Comparison of ENCODE assay signal across 30 cellular contexts in genomic region chr6:82691997-82692396, GRCh38.
"Had no signal": no experiment of that assay in that cellular context is flagged by ENCODE, and none has a peak within 500 bp of the region (broad histone marks: within the 10 kb centered on the region; RNA-seq: fewer than 3 reads in every experiment).

No MANE protein-coding gene starts in this region.

- H3K27me3 ChIP-seq: brain microvascular endothelial cell had no signal

- H3K9me3 Mint-ChIP-seq: activated B cell treated with CpG ODN at 0.5 μM for 24 hours; activated CD4-positive, alpha-beta memory T cell treated with anti-CD3 and anti-CD28 coated beads for 36 hours; activated naive CD8-positive, alpha-beta T cell treated with anti-CD3 and anti-CD28 coated beads for 36 hours had no signal

- H3K4me3 ChIP-seq: PC-9 had no signal

- DNase-seq: activated B cell treated with CpG ODN at 0.5 μM for 24 hours; activated CD4-positive, alpha-beta memory T cell treated with anti-CD3 and anti-CD28 coated beads for 36 hours; activated CD4-positive, alpha-beta T cell treated with anti-CD3 and anti-CD28 coated beads for 4 hours; activated CD4-positive, alpha-beta T cell treated with anti-CD3 and anti-CD28 coated beads, Interleukin-2, amount 50 U/mL, for 1 hour; activated CD4-positive, CD25-positive, alpha-beta regulatory T cell treated with anti-CD3 and anti-CD28 coated beads, Interleukin-2, amount 50 U/mL, for 72 hours; activated CD8-positive, alpha-beta memory T cell treated with anti-CD3 and anti-CD28 coated beads, Interleukin-2, amount 50 U/mL, for 4 hours; activated effector memory CD4-positive, alpha-beta T cell treated with anti-CD3 and anti-CD28 coated beads, Interleukin-2, amount 50 U/mL, for 16 hours; activated naive CD4-positive, alpha-beta T cell; activated naive CD4-positive, alpha-beta T cell treated with anti-CD3 and anti-CD28 coated beads, Interleukin-2, amount 50 U/mL, for 16 hours; activated naive CD8-positive, alpha-beta T cell treated with anti-CD3 and anti-CD28 coated beads for 36 hours; activated T-cell treated with anti-CD3 and anti-CD28 coated beads for 4 hours; activated T-cell treated with anti-CD3 and anti-CD28 coated beads, Interleukin-2, amount 50 U/mL, for 48 hours; amniotic stem cell; aorta; brain microvascular endothelial cell; central memory CD4-positive, alpha-beta T cell; NCI-H1105; NCI-H1417 treated with DMSO at 0.1 percent for 48 hours; NCI-H187 treated with DMSO at 0.1 percent for 48 hours; NCI-H345; NCI-H524 treated with DMSO at 0.1 percent for 48 hours; PC-9; SIG-M5; SW 1271; T-helper 1 cell; T-helper 2 cell; T-helper 9 cell had no signal

- H3K36me3 ChIP-seq: brain microvascular endothelial cell had no signal

- H3K36me3 Mint-ChIP-seq: activated CD4-positive, alpha-beta memory T cell treated with anti-CD3 and anti-CD28 coated beads for 36 hours; activated naive CD8-positive, alpha-beta T cell treated with anti-CD3 and anti-CD28 coated beads for 36 hours had no signal

- H3K27ac ChIP-seq: brain microvascular endothelial cell, PC-9, RWPE1, VCaP had no signal

- H3K4me3 Mint-ChIP-seq: activated B cell treated with CpG ODN at 0.5 μM for 24 hours; activated CD4-positive, alpha-beta memory T cell treated with anti-CD3 and anti-CD28 coated beads for 36 hours; activated naive CD8-positive, alpha-beta T cell treated with anti-CD3 and anti-CD28 coated beads for 36 hours had no signal

- ATAC-seq: Right ventricle myocardium inferior had no signal

- H3K27ac Mint-ChIP-seq: activated B cell treated with CpG ODN at 0.5 μM for 24 hours; activated CD4-positive, alpha-beta memory T cell treated with anti-CD3 and anti-CD28 coated beads for 36 hours; activated naive CD8-positive, alpha-beta T cell treated with anti-CD3 and anti-CD28 coated beads for 36 hours had no signal

- H3K27me3 Mint-ChIP-seq: activated B cell treated with CpG ODN at 0.5 μM for 24 hours; activated naive CD8-positive, alpha-beta T cell treated with anti-CD3 and anti-CD28 coated beads for 36 hours had no signal

- H3K4me1 Mint-ChIP-seq: activated B cell treated with CpG ODN at 0.5 μM for 24 hours; activated naive CD8-positive, alpha-beta T cell treated with anti-CD3 and anti-CD28 coated beads for 36 hours had no signal
